Comparison of ENCODE assay signal across 15 cellular contexts in the genomic region with DNA sequence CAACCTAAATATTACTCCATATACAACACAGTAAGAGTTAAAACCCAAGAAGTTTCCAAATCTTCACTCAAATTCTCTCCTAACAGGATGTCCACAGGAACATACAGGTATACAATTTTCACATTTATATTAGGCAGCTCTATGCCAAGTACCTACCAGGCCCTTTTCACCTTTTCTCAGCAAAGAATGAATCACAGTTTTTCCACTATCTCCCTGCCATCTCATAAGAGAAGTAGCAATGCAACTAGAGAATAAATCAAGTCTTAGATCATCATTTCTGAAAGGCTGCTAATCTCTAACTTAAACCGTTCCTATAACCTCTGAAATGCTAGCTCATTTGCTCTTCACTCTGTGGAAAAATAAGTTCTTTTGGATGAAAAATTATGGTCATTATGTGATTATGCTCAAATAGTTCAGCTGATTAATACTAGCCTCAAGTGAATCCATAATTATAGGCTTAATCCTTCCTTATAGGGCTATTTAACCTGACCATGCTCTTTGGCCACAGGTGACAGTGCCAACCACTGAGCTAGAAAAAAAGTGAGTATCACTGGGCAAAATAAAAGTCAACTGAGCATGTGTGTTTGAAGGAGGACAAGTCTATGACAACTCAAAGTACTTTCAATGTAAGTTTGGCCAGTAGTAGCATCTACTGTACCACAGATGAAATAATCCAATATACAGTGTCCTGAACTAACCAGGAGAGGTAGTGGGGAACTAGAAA.
A peak's percentile ranks its signal among the peaks of the same experiment; 100 is the strongest.
DNase-seq lines count a peak whose midpoint lies in the region; ATAC-seq and TF ChIP-seq lines count a peak whose summit lies in the region.
"Had no signal": no experiment of that assay in that cellular context is flagged by ENCODE, and none has a peak within 500 bp of the region (broad histone marks: within the 10 kb centered on the region; RNA-seq: fewer than 3 reads in every experiment).

No MANE protein-coding gene starts in this region.

- no peak for TF ChIP-seq CTCF in foreskin fibroblast (IDR thresholded peaks at IDR 0.05; ENCODE audit: low read depth, low read length)

- intact Hi-C loops in left cardiac atrium (cut with DNase I), result no loop called here

- H3K4me3 ChIP-seq in foreskin fibroblast (ENCODE audit: low read depth in 1 of 2, low read length in 2 of 2), result no peak overlapping the region

- ATAC-seq in GM18502 (IDR thresholded peaks at IDR 0.05; ENCODE audit: poor library complexity, unreplicated experiment) (peak; percentile 13), GM21515 (IDR thresholded peaks at IDR 0.05; ENCODE audit: unreplicated experiment) (peak; percentile 16), HG03432 (IDR thresholded peaks at IDR 0.05; ENCODE audit: unreplicated experiment) (peak; percentile 2), left cardiac atrium (no peak)

- DNase-seq in kidney tubule cell (ENCODE audit: low spot score) (peak; percentile 42), SHP77 (lab: John Stamatoyannopoulos, UW) (no peak), left cardiac atrium (no peak), foreskin fibroblast (no peak), amniotic stem cell (lab: John Stamatoyannopoulos, UW) (no peak)
- DNase-seq: activated CD4-positive, CD25-positive, alpha-beta regulatory T cell treated with anti-CD3 and anti-CD28 coated beads, Interleukin-2, amount 50 U/mL, for 72 hours; activated effector memory CD4-positive, alpha-beta T cell treated with Interleukin-2 at 50 U/mL for 16 hours; C1 segment of cervical spinal cord; GDM1; H9; NCI-H526 treated with DMSO at 0.1 percent for 48 hours; stimulated activated naive CD4-positive, alpha-beta T cell had no signal

Comparison
In these comparisons a context has a peak if more than half of its experiments do, and no peak if none do; other contexts are left out.
1. ATAC-seq: peak in GM18502 (single experiment), GM21515 (single experiment) and HG03432 (single experiment); none in left cardiac atrium (0 of 2).